Comparison of ENCODE assay signal across 1 cellular context in genomic region chr5:135059000-135059923, GRCh38.
TF ChIP-seq lines count a peak whose summit lies in the region.

No MANE protein-coding gene starts in this region.

TF ChIP-seq in SK-N-SH treated with all-trans-retinoic acid at 6 μM for 48 hours, 23 proteins besides CTCF, POLR2A, EP300 and RAD21 (continued from another document):
- no peak for TF ChIP-seq POU6F1 (CRISPR knock-in tag; IDR thresholded peaks at IDR 0.05; ENCODE audit: borderline replicate concordance, low read depth)
- TF ChIP-seq OSR1 (CRISPR knock-in tag; IDR thresholded peaks at IDR 0.05) = no peak
- no peak for TF ChIP-seq PPARA (CRISPR knock-in tag; IDR thresholded peaks at IDR 0.05; ENCODE audit: borderline replicate concordance)
- TF ChIP-seq, protein P1, sequence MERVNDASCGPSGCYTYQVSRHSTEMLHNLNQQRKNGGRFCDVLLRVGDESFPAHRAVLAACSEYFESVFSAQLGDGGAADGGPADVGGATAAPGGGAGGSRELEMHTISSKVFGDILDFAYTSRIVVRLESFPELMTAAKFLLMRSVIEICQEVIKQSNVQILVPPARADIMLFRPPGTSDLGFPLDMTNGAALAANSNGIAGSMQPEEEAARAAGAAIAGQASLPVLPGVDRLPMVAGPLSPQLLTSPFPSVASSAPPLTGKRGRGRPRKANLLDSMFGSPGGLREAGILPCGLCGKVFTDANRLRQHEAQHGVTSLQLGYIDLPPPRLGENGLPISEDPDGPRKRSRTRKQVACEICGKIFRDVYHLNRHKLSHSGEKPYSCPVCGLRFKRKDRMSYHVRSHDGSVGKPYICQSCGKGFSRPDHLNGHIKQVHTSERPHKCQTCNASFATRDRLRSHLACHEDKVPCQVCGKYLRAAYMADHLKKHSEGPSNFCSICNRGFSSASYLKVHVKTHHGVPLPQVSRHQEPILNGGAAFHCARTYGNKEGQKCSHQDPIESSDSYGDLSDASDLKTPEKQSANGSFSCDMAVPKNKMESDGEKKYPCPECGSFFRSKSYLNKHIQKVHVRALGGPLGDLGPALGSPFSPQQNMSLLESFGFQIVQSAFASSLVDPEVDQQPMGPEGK (CRISPR knock-in tag; IDR thresholded peaks at IDR 0.05; ENCODE audit: borderline replicate concordance) = no peak
